Comparison of ENCODE assay signal across 11 cellular contexts in the genomic region with DNA sequence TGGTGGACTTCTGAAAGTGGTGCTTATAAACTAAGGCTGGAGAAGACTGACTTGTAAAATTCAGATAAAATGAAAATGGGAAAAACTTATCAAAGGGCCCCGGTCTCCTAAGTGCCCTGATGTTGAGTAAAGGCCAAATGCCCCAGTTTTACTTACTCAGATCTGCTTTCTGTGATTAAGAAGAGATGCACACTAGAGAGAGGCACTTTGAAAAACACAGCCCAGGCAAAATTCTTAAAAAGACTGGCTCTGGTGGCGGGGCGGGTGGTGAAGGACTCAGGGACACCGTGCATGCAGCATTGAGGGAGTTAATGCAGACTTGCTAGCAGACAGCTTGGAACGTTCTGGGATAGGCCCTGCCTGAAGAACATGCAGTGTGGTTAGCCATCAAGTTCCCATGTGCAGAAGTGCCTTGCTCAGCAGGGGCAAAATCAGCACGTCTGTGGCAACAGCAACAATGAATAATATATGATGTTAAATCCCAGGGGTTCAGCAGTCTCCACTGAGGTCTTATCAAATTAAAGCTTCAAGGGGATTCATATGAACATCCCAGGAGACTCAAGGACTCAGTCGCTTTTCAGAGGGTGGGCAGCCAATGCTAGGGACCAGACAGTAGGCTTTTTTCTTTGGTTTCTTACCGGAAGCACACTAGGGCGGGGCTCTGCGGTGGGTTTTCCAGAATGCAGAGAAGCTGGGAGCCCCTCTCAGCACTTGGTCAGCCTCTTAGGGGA.
DNase-seq lines count a peak whose midpoint lies in the region; ATAC-seq and TF ChIP-seq lines count a peak whose summit lies in the region.
"Had no signal": no experiment of that assay in that cellular context is flagged by ENCODE, and none has a peak within 500 bp of the region (broad histone marks: within the 10 kb centered on the region; RNA-seq: fewer than 3 reads in every experiment).

No MANE protein-coding gene starts in this region.

- H3K9me3 Mint-ChIP-seq in activated T-cell treated with anti-CD3 and anti-CD28 coated beads, Interleukin-2, amount 50 U/mL, for 72 hours, result no peaks in the 10 kb centered on the region

- H3K4me3 Mint-ChIP-seq in activated T-cell treated with anti-CD3 and anti-CD28 coated beads, Interleukin-2, amount 50 U/mL, for 72 hours, result peak overlapping the region; percentile 69 to 95

- H3K4me1 Mint-ChIP-seq in activated T-cell treated with anti-CD3 and anti-CD28 coated beads, Interleukin-2, amount 50 U/mL, for 72 hours (ENCODE audit: low read depth), result no peaks in the 10 kb centered on the region

- no peak overlapping the region for H2BK120ac ChIP-seq in mesenchymal stem cell (ENCODE audit: low read depth, low read length)

- H3K27me3 ChIP-seq in BLaER1, result no peaks in the 10 kb centered on the region
- peaks cover 0 to 85% of the 10 kb centered on the region in 2 experiments for H3K27me3 ChIP-seq in mesenchymal stem cell (ENCODE audit: control insufficient read depth in 1 of 2, insufficient read depth in 1 of 2, low read length in 2 of 2)

- peak overlapping the region; percentile 79 for H3K4me2 ChIP-seq in BLaER1
- no peak overlapping the region for H3K4me2 ChIP-seq in mesenchymal stem cell (ENCODE audit: low read length, poor library complexity, severe bottlenecking)

- no peak overlapping the region for H2AK5ac ChIP-seq in mesenchymal stem cell (ENCODE audit: low read length, severe bottlenecking)

- no peak for DNase-seq in activated T-cell treated with anti-CD3 and anti-CD28 coated beads, Interleukin-2, amount 50 U/mL, for 72 hours
- DNase-seq in mesenchymal stem cell (no peak), NOMO-1 (lab: John Stamatoyannopoulos, UW; ENCODE audit: unreplicated experiment in 2 of 2) (no peak), OCI-M2 (lab: John Stamatoyannopoulos, UW; ENCODE audit: unreplicated experiment) (no peak)
- no peak for DNase-seq in stimulated activated CD8-positive, alpha-beta memory T cell treated with anti-CD3 and anti-CD28 coated beads, Interleukin-4, amount 100 ng/mL, for 48 hours
- DNase-seq: stimulated activated CD4-positive, alpha-beta T cell treated with anti-CD3 and anti-CD28 coated beads, Interleukin-15, amount 100 ng/mL, for 24 hours; substantia nigra had no signal

- H2BK5ac ChIP-seq in mesenchymal stem cell (ENCODE audit: low read depth, low read length, poor library complexity, severe bottlenecking), result no peak overlapping the region

- no peak overlapping the region for H2AFZ ChIP-seq in mesenchymal stem cell (ENCODE audit: low read depth, low read length)

- H2BK15ac ChIP-seq in mesenchymal stem cell (ENCODE audit: low read depth, poor library complexity, severe bottlenecking), result no peak overlapping the region

- H3K4me1 ChIP-seq in BLaER1 (peaks cover 89% of the 10 kb centered on the region), mesenchymal stem cell (ENCODE audit: control insufficient read depth, insufficient read depth, low read depth, low read length) (peaks cover 3% of the 10 kb centered on the region)

- peaks cover 11 to 12% of the 10 kb centered on the region in 2 donors for H3K36me3 Mint-ChIP-seq in activated T-cell treated with anti-CD3 and anti-CD28 coated beads, Interleukin-2, amount 50 U/mL, for 72 hours (ENCODE audit: insufficient read depth in 2 of 2)

- H3K23ac ChIP-seq in mesenchymal stem cell (ENCODE audit: low read length in 2 of 2), result no peak overlapping the region

- H3K14ac ChIP-seq in mesenchymal stem cell (ENCODE audit: low read length in 2 of 2), result peak overlapping the region in 1 of 2 experiments; percentile 68

- H3K79me1 ChIP-seq in mesenchymal stem cell (replicated peaks; ENCODE audit: low read length, poor library complexity, severe bottlenecking), result no peaks in the 10 kb centered on the region

- H4K8ac ChIP-seq in mesenchymal stem cell (ENCODE audit: low read length), result no peak overlapping the region

- peak overlapping the region; percentile 92 for H3K9ac ChIP-seq in BLaER1
- H3K9ac ChIP-seq in mesenchymal stem cell (ENCODE audit: low read length), result no peak overlapping the region

- H3K9me3 ChIP-seq in BLaER1 (no peaks in the 10 kb centered on the region), mesenchymal stem cell (ENCODE audit: control insufficient read depth, low read length) (no peaks in the 10 kb centered on the region)

- H3K27me3 Mint-ChIP-seq in activated T-cell treated with anti-CD3 and anti-CD28 coated beads, Interleukin-2, amount 50 U/mL, for 72 hours (ENCODE audit: low read depth), result no peaks in the 10 kb centered on the region

- H3K27ac Mint-ChIP-seq in activated T-cell treated with anti-CD3 and anti-CD28 coated beads, Interleukin-2, amount 50 U/mL, for 72 hours, result peak overlapping the region; percentile 93

- peak in 1 of 2 donors; percentile 31 for ATAC-seq in activated T-cell treated with anti-CD3 and anti-CD28 coated beads, Interleukin-2, amount 50 U/mL, for 72 hours (replicated peaks in 1 of 2)
- ATAC-seq in GM18909 (IDR thresholded peaks at IDR 0.05; ENCODE audit: poor library complexity, unreplicated experiment), result no peak
- ATAC-seq: Panc1 had no signal

- WGBS in mesenchymal stem cell, result 75% methylated on average over 10 of the region's 10 CpGs

- peaks cover 53% of the 10 kb centered on the region for H4K20me1 ChIP-seq in BLaER1

- peak overlapping the region; percentile 18 for H4K91ac ChIP-seq in mesenchymal stem cell (ENCODE audit: low read length)

- no peak overlapping the region for H3K4ac ChIP-seq in mesenchymal stem cell (ENCODE audit: low read depth in 1 of 2, low read length in 2 of 2)

- H3K4me3 ChIP-seq in BLaER1, result peak overlapping the region; percentile 71
- H3K4me3 ChIP-seq in mesenchymal stem cell (ENCODE audit: insufficient read depth in 1 of 2, low read depth in 1 of 2, low read length in 2 of 2), result no peak overlapping the region

- peaks cover 33% of the 10 kb centered on the region for H3K36me3 ChIP-seq in BLaER1
- no peaks in the 10 kb centered on the region for H3K36me3 ChIP-seq in mesenchymal stem cell (ENCODE audit: control insufficient read depth in 1 of 2, insufficient read depth in 2 of 2, low read depth in 1 of 2, low read length in 2 of 2)

- H2BK12ac ChIP-seq in mesenchymal stem cell (ENCODE audit: low read length in 2 of 2), result no peak overlapping the region

- H3K27ac ChIP-seq in BLaER1, result peak overlapping the region; percentile 92
- H3K27ac ChIP-seq in mesenchymal stem cell (ENCODE audit: low read length, poor library complexity, severe bottlenecking), result no peak overlapping the region

- TF ChIP-seq POLR2A in GM19193 (IDR thresholded peaks at IDR 0.05; ENCODE audit: extremely low read depth, insufficient read depth, insufficient read length), result peak; percentile 45

- peak overlapping the region in 1 of 2 experiments; percentile 74 for H3K18ac ChIP-seq in mesenchymal stem cell (ENCODE audit: low read depth in 1 of 2, low read length in 2 of 2)
